Comparison of ENCODE assay signal across 10 cellular contexts in the genomic region with DNA sequence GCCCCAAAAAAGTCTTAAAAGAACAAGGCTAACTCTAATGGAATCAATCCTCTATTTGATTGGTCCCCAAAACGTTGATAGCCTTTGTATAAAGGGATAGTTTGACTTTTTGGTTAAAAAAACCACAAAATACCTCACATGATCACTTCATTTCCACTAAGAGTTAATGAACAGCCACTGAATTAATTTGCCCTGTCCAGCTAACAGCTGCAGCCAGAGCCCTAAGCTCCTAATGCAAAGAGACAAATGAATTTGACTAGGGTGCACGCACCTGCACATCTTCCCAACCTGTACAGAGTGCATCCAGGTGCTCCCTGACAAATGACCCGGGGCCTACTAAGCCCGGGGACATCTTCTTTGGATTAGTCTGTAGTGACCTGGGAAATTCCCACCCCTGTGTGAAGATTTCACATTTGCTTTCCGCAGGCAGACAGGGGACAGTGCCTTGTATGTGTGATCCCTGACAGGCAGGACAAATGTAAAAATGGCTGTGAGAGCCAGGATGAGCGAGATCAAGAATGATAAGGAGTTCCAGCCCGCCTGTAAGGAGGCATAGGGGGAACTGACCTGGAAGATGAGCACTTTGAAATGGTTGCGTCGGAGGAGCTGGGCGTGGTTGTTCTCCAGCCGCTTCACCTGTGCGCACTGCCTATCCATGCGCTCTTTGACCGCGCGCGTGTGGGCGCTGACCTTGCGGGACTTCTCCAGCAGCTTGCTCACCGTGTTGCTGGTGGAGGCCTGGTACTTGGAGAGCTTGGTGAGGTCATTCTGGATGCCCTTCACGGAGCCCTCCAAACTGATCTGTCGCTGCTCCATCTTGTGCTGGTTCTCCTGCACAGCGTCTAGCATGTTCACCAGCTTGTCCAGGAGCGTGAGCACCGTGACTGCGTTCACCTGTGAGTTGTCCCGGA. TPM values are rescaled to one million over a fixed set of nuclear protein-coding genes. Genes with fewer than 3 reads are reported as not detected.
A peak's percentile ranks its signal among the peaks of the same experiment; 100 is the strongest.
DNase-seq lines count a peak whose midpoint lies in the region; ATAC-seq and TF ChIP-seq lines count a peak whose summit lies in the region.
"Had no signal": no experiment of that assay in that cellular context is flagged by ENCODE, and none has a peak within 500 bp of the region (broad histone marks: within the 10 kb centered on the region; RNA-seq: fewer than 3 reads in every experiment).

No MANE protein-coding gene starts in this region.

- 31 to 44% (median 43%) methylated on average over 23 to 27 of the region's 27 CpGs for WGBS in ovary, 3 donors

- ATAC-seq in esophagus mucosa (peak; percentile 49), HG03457 (IDR thresholded peaks at IDR 0.05; ENCODE audit: unreplicated experiment) (no peak)

- intact Hi-C loops in ovary (cut with DNase I), result no loop called here

- TF ChIP-seq POLR2A in ovary (IDR thresholded peaks at IDR 0.05), result no peak

- TF ChIP-seq CTCF in GM06990 (IDR thresholded peaks at IDR 0.05; ENCODE audit: insufficient read depth, low read length, poor library complexity, severe bottlenecking), result no peak
- TF ChIP-seq CTCF in ovary (IDR thresholded peaks at IDR 0.05), result no peak

- peak overlapping the region; percentile 42 to 63 for H3K27ac ChIP-seq in ovary

- H3K4me1 ChIP-seq in ovary (ENCODE audit: insufficient read depth), result peaks cover 7% of the 10 kb centered on the region

- H3K27me3 ChIP-seq in GM06990 (replicated peaks; ENCODE audit: control insufficient read depth, insufficient read depth, low read length), result peaks cover 4% of the 10 kb centered on the region; the same call in 1 of the 2 replicates
- H3K27me3 ChIP-seq in MG63, result no peaks in the 10 kb centered on the region
- no peaks in the 10 kb centered on the region for H3K27me3 ChIP-seq in ovary

- no peak for TF ChIP-seq EP300 in ovary (IDR thresholded peaks at IDR 0.05)

- DNase-seq in GM06990 (ENCODE audit: extremely low read depth, insufficient read length), result peak; percentile 8
- DNase-seq in MG63, result no peak
- peak; percentile 28 to 57 (median 40) for DNase-seq in ovary
- DNase-seq in hypothalamus (lab: John Stamatoyannopoulos, UW), result no peak
- no peak for DNase-seq in activated CD4-positive, alpha-beta T cell treated with anti-CD3 and anti-CD28 coated beads for 1 hour
- no peak for DNase-seq in hippocampal formation (lab: John Stamatoyannopoulos, UW)
- DNase-seq: activated CD4-positive, CD25-positive, alpha-beta regulatory T cell treated with anti-CD3 and anti-CD28 coated beads, Interleukin-2, amount 50 U/mL, for 72 hours; NCI-H1105 had no signal

- H3K36me3 ChIP-seq in GM06990 (ENCODE audit: control insufficient read depth, insufficient read depth, low read length), result no peaks in the 10 kb centered on the region
- H3K36me3 ChIP-seq in MG63, result peaks cover 10% of the 10 kb centered on the region
- H3K36me3 ChIP-seq in ovary, result no peaks in the 10 kb centered on the region

- H3K4me3 ChIP-seq in GM06990 (replicated peaks; ENCODE audit: low read depth, low read length) (no peak overlapping the region), MG63 (peak overlapping the region; percentile 47), ovary (peak overlapping the region; percentile 50)

- H3K9me3 ChIP-seq in MG63, result no peaks in the 10 kb centered on the region
- H3K9me3 ChIP-seq in ovary, result no peaks in the 10 kb centered on the region

RNA-seq across cellular contexts. Expression of a gene that starts 0.8 kb away (rescaled TPM):
- 44.0 and 44.2 TPM in 2 replicates for total RNA-seq in MG63 (2014; rRNA removed; shearing (Covaris generic); ENCODE audit: low replicate concordance)
- total RNA-seq in esophagus mucosa (8.7 TPM), ovary (10 to 100 TPM; 34.0 to 67.6 (median 47.9) TPM)
- polyA plus RNA-seq in ovary, result 10 to 100 TPM; 39.0 to 40.3 TPM

Comparison
In these comparisons a context has a peak if more than half of its experiments do, and no peak if none do; other contexts are left out.
1. DNase-seq: peak in GM06990 (single experiment) and ovary (5 of 5); none in MG63 (single experiment), hypothalamus (0 of 51), activated CD4-positive, alpha-beta T cell treated with anti-CD3 and anti-CD28 coated beads for 1 hour (single experiment) and hippocampal formation (0 of 2).